Comparison of ENCODE assay signal across 10 cellular contexts in genomic region chr12:111439657-111440151, GRCh38. TPM values are rescaled to one million over a fixed set of nuclear protein-coding genes. Genes with fewer than 3 reads are reported as not detected.
DNase-seq lines count a peak whose midpoint lies in the region; ATAC-seq and TF ChIP-seq lines count a peak whose summit lies in the region.
"Had no signal": no experiment of that assay in that cellular context is flagged by ENCODE, and none has a peak within 500 bp of the region (broad histone marks: within the 10 kb centered on the region; RNA-seq: fewer than 3 reads in every experiment).

No MANE protein-coding gene starts in this region.

- peaks cover 82% of the 10 kb centered on the region for H3K4me1 Mint-ChIP-seq in activated T-helper 2 cell treated with anti-CD3 and anti-CD28 coated beads, Interferon-gamma antibody, Interleukin-2, Interleukin-4, amounts not matched to agents 10 μg/mL and 5 μg/mL and 100 μg/mL, durations not matched to agents 14 hours and 24 hours and 36 hours (ENCODE audit: low read depth)

- peaks cover 62% of the 10 kb centered on the region for H3K36me3 Mint-ChIP-seq in activated T-helper 2 cell treated with anti-CD3 and anti-CD28 coated beads, Interferon-gamma antibody, Interleukin-2, Interleukin-4, amounts not matched to agents 10 μg/mL and 5 μg/mL and 100 μg/mL, durations not matched to agents 14 hours and 24 hours and 36 hours (ENCODE audit: low read depth)

- ATAC-seq in HG02840 (IDR thresholded peaks at IDR 0.05; ENCODE audit: low FRiP score, unreplicated experiment) = no peak

- H3K4ac ChIP-seq in mesenchymal stem cell (ENCODE audit: low read depth in 1 of 2, low read length in 2 of 2) = no peak overlapping the region

- no peak overlapping the region for H2BK12ac ChIP-seq in mesenchymal stem cell (ENCODE audit: low read length in 2 of 2)

- H3K4me3 Mint-ChIP-seq in activated T-helper 2 cell treated with anti-CD3 and anti-CD28 coated beads, Interferon-gamma antibody, Interleukin-2, Interleukin-4, amounts not matched to agents 10 μg/mL and 5 μg/mL and 100 μg/mL, durations not matched to agents 14 hours and 24 hours and 36 hours (ENCODE audit: low read depth) = no peak overlapping the region

- H3K18ac ChIP-seq in mesenchymal stem cell (ENCODE audit: low read depth in 1 of 2, low read length in 2 of 2) = peak overlapping the region in 1 of 2 experiments; percentile 84

- H3K4me2 ChIP-seq in mesenchymal stem cell (ENCODE audit: low read length, poor library complexity, severe bottlenecking) = no peak overlapping the region

- H3K36me3 ChIP-seq in right atrium auricular region (peaks cover 11% of the 10 kb centered on the region), mesenchymal stem cell (ENCODE audit: control insufficient read depth in 1 of 2, insufficient read depth in 2 of 2, low read depth in 1 of 2, low read length in 2 of 2) (peaks cover 43 to 53% of the 10 kb centered on the region in 2 experiments), uterus (no peaks in the 10 kb centered on the region)

- H3K4me1 ChIP-seq in right atrium auricular region (peaks cover under 1 to 96% of the 10 kb centered on the region in 2 donors), mesenchymal stem cell (ENCODE audit: control insufficient read depth, insufficient read depth, low read depth, low read length) (peaks cover 72% of the 10 kb centered on the region), uterus (peaks cover 0 to 10% of the 10 kb centered on the region in 2 donors)

- no peak overlapping the region for H3K4me3 ChIP-seq in right atrium auricular region
- H3K4me3 ChIP-seq in mesenchymal stem cell (ENCODE audit: insufficient read depth in 1 of 2, low read depth in 1 of 2, low read length in 2 of 2) = no peak overlapping the region
- no peak overlapping the region for H3K4me3 ChIP-seq in uterus
- H3K4me3 ChIP-seq: tibial nerve had no signal

- H2BK120ac ChIP-seq in mesenchymal stem cell (ENCODE audit: low read depth, low read length) = no peak overlapping the region

- no peak overlapping the region for H2AFZ ChIP-seq in mesenchymal stem cell (ENCODE audit: low read depth, low read length)

- H3K9me3 Mint-ChIP-seq in activated T-helper 2 cell treated with anti-CD3 and anti-CD28 coated beads, Interferon-gamma antibody, Interleukin-2, Interleukin-4, amounts not matched to agents 10 μg/mL and 5 μg/mL and 100 μg/mL, durations not matched to agents 14 hours and 24 hours and 36 hours = no peaks in the 10 kb centered on the region

- H2BK5ac ChIP-seq in mesenchymal stem cell (ENCODE audit: low read depth, low read length, poor library complexity, severe bottlenecking) = no peak overlapping the region

- H3K27me3 ChIP-seq in right atrium auricular region (no peaks in the 10 kb centered on the region), mesenchymal stem cell (ENCODE audit: control insufficient read depth in 1 of 2, insufficient read depth in 1 of 2, low read length in 2 of 2) (no peaks in the 10 kb centered on the region), uterus (no peaks in the 10 kb centered on the region)
- H3K27me3 ChIP-seq: tibial nerve had no signal

- no peak for TF ChIP-seq CTCF in right atrium auricular region (IDR thresholded peaks at IDR 0.05)
- TF ChIP-seq CTCF in uterus (IDR thresholded peaks at IDR 0.05) = no peak
- TF ChIP-seq CTCF in GM20000 (IDR thresholded peaks at IDR 0.05; ENCODE audit: extremely low read depth, missing control alignments) = no peak

- peak overlapping the region; percentile 48 for H4K8ac ChIP-seq in mesenchymal stem cell (ENCODE audit: low read length)

- no peak for TF ChIP-seq POLR2A in uterus (IDR thresholded peaks at IDR 0.05)

- 78% methylated on average over 5 of the region's 5 CpGs for WGBS in mesenchymal stem cell

- peak overlapping the region; percentile 18 for H3K27ac Mint-ChIP-seq in activated T-helper 2 cell treated with anti-CD3 and anti-CD28 coated beads, Interferon-gamma antibody, Interleukin-2, Interleukin-4, amounts not matched to agents 10 μg/mL and 5 μg/mL and 100 μg/mL, durations not matched to agents 14 hours and 24 hours and 36 hours

- no peaks in the 10 kb centered on the region for H3K27me3 Mint-ChIP-seq in activated T-helper 2 cell treated with anti-CD3 and anti-CD28 coated beads, Interferon-gamma antibody, Interleukin-2, Interleukin-4, amounts not matched to agents 10 μg/mL and 5 μg/mL and 100 μg/mL, durations not matched to agents 14 hours and 24 hours and 36 hours (ENCODE audit: low read depth)

- H2BK15ac ChIP-seq in mesenchymal stem cell (ENCODE audit: low read depth, poor library complexity, severe bottlenecking) = peak overlapping the region; percentile 41

- no peak overlapping the region for H3K14ac ChIP-seq in mesenchymal stem cell (ENCODE audit: low read length in 2 of 2)

- peak overlapping the region; percentile 7 for H2AK5ac ChIP-seq in mesenchymal stem cell (ENCODE audit: low read length, severe bottlenecking)

- no peaks in the 10 kb centered on the region for H3K9me3 ChIP-seq in right atrium auricular region
- H3K9me3 ChIP-seq in mesenchymal stem cell (ENCODE audit: control insufficient read depth, low read length) = no peaks in the 10 kb centered on the region
- H3K9me3 ChIP-seq in uterus = no peaks in the 10 kb centered on the region
- H3K9me3 ChIP-seq: tibial nerve had no signal

- H4K91ac ChIP-seq in mesenchymal stem cell (ENCODE audit: low read length) = peak overlapping the region; percentile 49

- H3K9ac ChIP-seq in mesenchymal stem cell (ENCODE audit: low read length) = peak overlapping the region; percentile 22

- H3K27ac ChIP-seq in right atrium auricular region (peak overlapping the region; percentile 46), mesenchymal stem cell (ENCODE audit: low read length, poor library complexity, severe bottlenecking) (peak overlapping the region; percentile 20), uterus (peak overlapping the region; percentile 18 to 48)

- H3K79me1 ChIP-seq in mesenchymal stem cell (replicated peaks; ENCODE audit: low read length, poor library complexity, severe bottlenecking) = no peaks in the 10 kb centered on the region

- no peak overlapping the region for H3K23ac ChIP-seq in mesenchymal stem cell (ENCODE audit: low read length in 2 of 2)

- intact Hi-C loops in cardiac septum (cut with DNase I) = no loop called here
- intact Hi-C loops in activated T-helper 2 cell treated with anti-CD3 and anti-CD28 coated beads, Interferon-gamma antibody, Interleukin-2, Interleukin-4, amounts not matched to agents 10 μg/mL and 5 μg/mL and 100 μg/mL, durations not matched to agents 14 hours and 24 hours and 36 hours (cut with micrococcal nuclease) = loop anchor here (10.0 kb wide), 2 partner anchors 245 to 865 kb away; partner anchors contain the start of genes ACAD10 and BRAP
- intact Hi-C loops in uterus (cut with DNase I; ENCODE audit: low total_unique reads) = no loop called here

- DNase-seq in right atrium auricular region (ENCODE audit: low spot score) = no peak
- no peak for DNase-seq in cardiac septum (ENCODE audit: low spot score)
- DNase-seq in activated T-helper 2 cell treated with anti-CD3 and anti-CD28 coated beads, Interferon-gamma antibody, Interleukin-2, Interleukin-4, amounts not matched to agents 10 μg/mL and 5 μg/mL and 100 μg/mL, durations not matched to agents 14 hours and 24 hours and 36 hours (ENCODE audit: low spot score) = no peak
- DNase-seq in mesenchymal stem cell = no peak
- no peak for DNase-seq in uterus
- DNase-seq in NK-92 (lab: John Stamatoyannopoulos, UW; ENCODE audit: unreplicated experiment) = no peak
- DNase-seq in GM20000 (ENCODE audit: low spot score) = no peak
- DNase-seq: NCI-H2029 had no signal

RNA-seq across cellular contexts. Expression of gene SH2B3, which starts 34.0 kb away (rescaled TPM):
- total RNA-seq in right atrium auricular region = 10 to 100 TPM; 42.6 to 47.4 TPM
- total RNA-seq in cardiac septum = 33.7 TPM
- total RNA-seq in activated T-helper 2 cell treated with anti-CD3 and anti-CD28 coated beads, Interferon-gamma antibody, Interleukin-2, Interleukin-4, amounts not matched to agents 10 μg/mL and 5 μg/mL and 100 μg/mL, durations not matched to agents 14 hours and 24 hours and 36 hours = 48.3 and 50.9 TPM in 2 replicates
- polyA plus RNA-seq in mesenchymal stem cell (2013, experiment 1 of 2) = 50.8 TPM
- 50.3 TPM for polyA plus RNA-seq in mesenchymal stem cell (2013, experiment 2 of 2)
- 10 to 100 TPM; 11.8 to 31.3 (median 21.8) TPM for total RNA-seq in uterus
